Comparison of ENCODE assay signal across 25 cellular contexts in genomic region chr3:28212681-28213080, GRCh38. TPM values are rescaled to one million over a fixed set of nuclear protein-coding genes. Genes with fewer than 3 reads are reported as not detected.
DNase-seq lines count a peak whose midpoint lies in the region; ATAC-seq, FAIRE-seq and TF ChIP-seq lines count a peak whose summit lies in the region.
"Had no signal": no experiment of that assay in that cellular context is flagged by ENCODE, and none has a peak within 500 bp of the region (broad histone marks: within the 10 kb centered on the region; RNA-seq: fewer than 3 reads in every experiment).

No MANE protein-coding gene starts in this region.

- H3K36me3 ChIP-seq in K562 (ENCODE audit: control insufficient read depth, insufficient read depth, low read length) (no peaks in the 10 kb centered on the region), SK-N-SH (replicated peaks in 1 of 2; ENCODE audit: control insufficient read depth in 1 of 2, insufficient read depth in 2 of 2, low read length in 1 of 2) (no peaks in the 10 kb centered on the region)
- H3K36me3 ChIP-seq: BE2C had no signal

- peaks cover 27% of the 10 kb centered on the region for H3K4me1 Mint-ChIP-seq in activated T-cell treated with anti-CD3 and anti-CD28 coated beads, Interleukin-2, amount 50 U/mL, for 72 hours (ENCODE audit: low read depth)
- H3K4me1 Mint-ChIP-seq: CD14-positive monocyte had no signal

- peak overlapping the region; percentile 46 for H3K27ac Mint-ChIP-seq in activated T-cell treated with anti-CD3 and anti-CD28 coated beads, Interleukin-2, amount 50 U/mL, for 72 hours
- H3K27ac Mint-ChIP-seq: CD14-positive monocyte; CD4-positive, alpha-beta memory T cell; CD4-positive, CD25-positive, alpha-beta regulatory T cell had no signal

- no peak for TF ChIP-seq EP300 in A549 (IDR thresholded peaks at IDR 0.05)
- no peak for TF ChIP-seq EP300 in K562 (IDR thresholded peaks at IDR 0.05; ENCODE audit: low read length)
- TF ChIP-seq EP300 in SK-N-SH (IDR thresholded peaks at IDR 0.05; ENCODE audit: borderline replicate concordance in 1 of 2, low read depth in 1 of 2, low read length in 1 of 2): no peak

- TF ChIP-seq CTCF in A549 (IDR thresholded peaks at IDR 0.05): no peak
- TF ChIP-seq CTCF in K562 (IDR thresholded peaks at IDR 0.05 in 2 of 3, conservative IDR thresholded peaks at IDR 0.05 in 1 of 3; ENCODE audit: insufficient read depth in 2 of 3, low read depth in 1 of 3, low read length in 3 of 3): no peak
- TF ChIP-seq CTCF in SK-N-SH (IDR thresholded peaks at IDR 0.05): no peak

- POLR2A ChIA-PET in A549 (lab: Yijun Ruan, JAX) (no interaction called here), K562 (lab: Yijun Ruan, JAX) (no interaction called here), SK-N-SH (lab: Yijun Ruan, JAX) (no interaction called here)

- no peaks in the 10 kb centered on the region for H3K79me2 ChIP-seq in K562 (ENCODE audit: control insufficient read depth, insufficient read depth, low read length)
- no peaks in the 10 kb centered on the region for H3K79me2 ChIP-seq in SK-N-SH (ENCODE audit: insufficient read depth)

- no peak overlapping the region for H3K4me3 Mint-ChIP-seq in activated T-cell treated with anti-CD3 and anti-CD28 coated beads, Interleukin-2, amount 50 U/mL, for 72 hours
- H3K4me3 Mint-ChIP-seq: CD14-positive monocyte; CD8-positive, alpha-beta memory T cell had no signal

- TF ChIP-seq RAD21 in A549 (conservative IDR thresholded peaks at IDR 0.05 in 1 of 2, IDR thresholded peaks at IDR 0.05 in 1 of 2) (no peak), K562 (CRISPR knock-in tag; conservative IDR thresholded peaks at IDR 0.05 in 1 of 2, IDR thresholded peaks at IDR 0.05 in 1 of 2) (no peak), SK-N-SH (IDR thresholded peaks at IDR 0.05; ENCODE audit: low read length) (no peak)

- CTCF ChIA-PET in A549 (lab: Yijun Ruan, JAX): no interaction called here
- CTCF ChIA-PET in K562 (lab: Yijun Ruan, JAX; ENCODE audit: low intra/inter-chr PET ratio): no interaction called here
- CTCF ChIA-PET in SK-N-SH (lab: Yijun Ruan, JAX): interaction anchor here (0.8 to 1.1 kb wide), 2 partner anchors 13 to 84 kb away, joined by 4 read pairs; no protein-coding TSS in a partner anchor

- TF ChIP-seq POLR2A in A549 (IDR thresholded peaks at IDR 0.05; ENCODE audit: low read length) (no peak), K562 (conservative IDR thresholded peaks at IDR 0.05) (no peak)

- H3K9me3 Mint-ChIP-seq in activated T-cell treated with anti-CD3 and anti-CD28 coated beads, Interleukin-2, amount 50 U/mL, for 72 hours: peaks cover 12 to 13% of the 10 kb centered on the region in 2 donors

- FAIRE-seq in A549 (lab: Jason Lieb, UNC): no peak
- no peak for FAIRE-seq in K562 (lab: Jason Lieb, UNC)
- FAIRE-seq: GM12878, GM12892, GM18507 had no signal

- H3K27ac ChIP-seq in A549 (no peak overlapping the region), K562 (ENCODE audit: extremely low read depth, low read depth, low read length) (no peak overlapping the region), SK-N-SH (ENCODE audit: low read depth in 2 of 2, low read length in 1 of 2) (no peak overlapping the region)
- H3K27ac ChIP-seq: 22Rv1, BLaER1 had no signal

- H3K4me3 ChIP-seq in A549: no peak overlapping the region
- H3K4me3 ChIP-seq in K562: no peak overlapping the region
- no peak overlapping the region for H3K4me3 ChIP-seq in SK-N-SH (ENCODE audit: low read depth in 2 of 2, low read length in 1 of 2)
- H3K4me3 ChIP-seq: BLaER1, GM12878 had no signal

- H3K9ac ChIP-seq in K562 (ENCODE audit: insufficient read depth in 1 of 2, low read depth in 2 of 2, low read length in 2 of 2) (no peak overlapping the region), SK-N-SH (no peak overlapping the region)
- H3K9ac ChIP-seq: BLaER1 had no signal

- in situ Hi-C loops in K562 (cut with MboI): no loop called here

- H3K27me3 Mint-ChIP-seq in activated T-cell treated with anti-CD3 and anti-CD28 coated beads, Interleukin-2, amount 50 U/mL, for 72 hours (ENCODE audit: low read depth): no peaks in the 10 kb centered on the region
- H3K27me3 Mint-ChIP-seq: CD4-positive, CD25-positive, alpha-beta regulatory T cell; CD8-positive, alpha-beta memory T cell had no signal

- 55% methylated on average over 1 of the region's 1 CpG for WGBS in A549 (ENCODE audit: missing lambda C conversion rate)
- WGBS in K562 (ENCODE audit: insufficient coverage, low coverage, missing lambda C conversion rate): 0% methylated on average over 1 of the region's 1 CpG
- 29% methylated on average over 1 of the region's 1 CpG for WGBS in SK-N-SH (ENCODE audit: low lambda C conversion rate)

- H3K4me2 ChIP-seq in A549 (no peak overlapping the region), K562 (ENCODE audit: insufficient read depth, low read length) (no peak overlapping the region), SK-N-SH (no peak overlapping the region)
- H3K4me2 ChIP-seq: BLaER1 had no signal

- peaks cover 17% of the 10 kb centered on the region; the same call in 2 of the 3 replicates for H3K9me3 ChIP-seq in A549
- no peaks in the 10 kb centered on the region for H3K9me3 ChIP-seq in K562 (replicated peaks; ENCODE audit: control insufficient read depth, insufficient read depth, low read depth, low read length)
- no peaks in the 10 kb centered on the region for H3K9me3 ChIP-seq in SK-N-SH
- H3K9me3 ChIP-seq: BE2C had no signal

- no peaks in the 10 kb centered on the region for H3K27me3 ChIP-seq in K562 (ENCODE audit: control insufficient read depth in 2 of 2, insufficient read depth in 2 of 2, low read length in 2 of 2)
- H3K27me3 ChIP-seq in SK-N-SH (ENCODE audit: insufficient read depth): no peaks in the 10 kb centered on the region
- H3K27me3 ChIP-seq: BE2C, BLaER1 had no signal

- no peak overlapping the region for H2AFZ ChIP-seq in K562 (ENCODE audit: low read depth, low read length)
- H2AFZ ChIP-seq in SK-N-SH (ENCODE audit: low read depth): no peak overlapping the region

- DNase-seq in activated T-cell treated with anti-CD3 and anti-CD28 coated beads, Interleukin-2, amount 50 U/mL, for 72 hours: no peak
- no peak for DNase-seq in activated T-cell treated with anti-CD3 and anti-CD28 coated beads, Interleukin-2, amount 50 U/mL, for 48 hours
- no peak for DNase-seq in A549 (ENCODE audit: low read depth in 1 of 2, low spot score in 1 of 2)
- no peak for DNase-seq in K562 (ENCODE audit: extremely low read depth in 1 of 4, low spot score in 3 of 4)
- DNase-seq in SK-N-SH: no peak
- DNase-seq in DMS153 (lab: John Stamatoyannopoulos, UW): no peak
- DNase-seq: ACHN; BE2C; C1 segment of cervical spinal cord; CD4-positive, alpha-beta memory T cell; CD4-positive, CD25-positive, alpha-beta regulatory T cell; CD8-positive, alpha-beta memory T cell; COR-L47; DMS 273 treated with DMSO at 0.1 percent for 48 hours; DMS53; DMS79; DND-41; EL; GDM1 had no signal

- ATAC-seq in activated T-cell treated with anti-CD3 and anti-CD28 coated beads, Interleukin-2, amount 50 U/mL, for 72 hours (replicated peaks in 1 of 2): no peak
- ATAC-seq in A549 (no peak), K562 (no peak)
- ATAC-seq: GM12878 had no signal

- no TSS peak for BruUV-seq in K562 (replicated peaks; lab: Mats Ljungman, UMichigan)

- H3K4me1 ChIP-seq in A549: no peaks in the 10 kb centered on the region
- H3K4me1 ChIP-seq in K562 (replicated peaks in 1 of 2; ENCODE audit: control insufficient read depth in 2 of 2, insufficient read depth in 2 of 2, low read length in 2 of 2): no peaks in the 10 kb centered on the region
- no peaks in the 10 kb centered on the region for H3K4me1 ChIP-seq in SK-N-SH (ENCODE audit: control insufficient read depth in 1 of 2, insufficient read depth in 2 of 2, low read depth in 1 of 2, low read length in 1 of 2)
- H3K4me1 ChIP-seq: BE2C had no signal

- intact Hi-C loops in K562 (cut with micrococcal nuclease): no loop called here

- H4K20me1 ChIP-seq in K562 (replicated peaks; ENCODE audit: control insufficient read depth, insufficient read depth, low read length) (no peaks in the 10 kb centered on the region), SK-N-SH (ENCODE audit: insufficient read depth) (no peaks in the 10 kb centered on the region)
- H4K20me1 ChIP-seq: BLaER1 had no signal

- no peaks in the 10 kb centered on the region for H3F3A ChIP-seq in SK-N-SH (replicated peaks; ENCODE audit: insufficient read depth)

- H3K9me2 ChIP-seq in SK-N-SH: no peaks in the 10 kb centered on the region

- peaks cover 9 to 24% of the 10 kb centered on the region in 2 donors for H3K36me3 Mint-ChIP-seq in activated T-cell treated with anti-CD3 and anti-CD28 coated beads, Interleukin-2, amount 50 U/mL, for 72 hours (ENCODE audit: insufficient read depth in 2 of 2)
- H3K36me3 Mint-ChIP-seq: CD14-positive monocyte had no signal

- no peaks in the 10 kb centered on the region for H3K9me1 ChIP-seq in K562 (ENCODE audit: control insufficient read depth, insufficient read depth, low read length)

RNA-seq across cellular contexts. Expression of gene CMC1, which starts 28.7 kb away (rescaled TPM):
- 10 to 100 TPM; 22.8 to 24.2 TPM for total RNA-seq in activated T-cell treated with anti-CD3 and anti-CD28 coated beads, Interleukin-2, amount 50 U/mL, for 72 hours
- 50.1 and 76.7 TPM in 2 replicates for polyA plus RNA-seq in A549 (2011; rRNA removed)
- polyA plus RNA-seq in A549 (2012; cell fraction: cytosol; rRNA removed): 18.2 and 18.7 TPM in 2 replicates
- polyA plus RNA-seq in A549 (2012; cell fraction: nucleus; rRNA removed): 9.0 and 9.1 TPM in 2 replicates
- 56.9 to 60.9 TPM (median 59.2 TPM) in 3 replicates for polyA plus RNA-seq in A549 (2017; fragmentation: RNase III; extraction: RNeasy Plus Mini Kit Qiagen cat#74134 plus additional on column Dnase treatment)
- 3.3 and 3.5 TPM in 2 replicates for polyA minus RNA-seq in A549 (2011; rRNA and poly(A)+ RNA removed)
- 10.8 and 42.1 TPM in 2 replicates for total RNA-seq in K562 (2011; cell fraction: chromatin; rRNA removed; ENCODE audit: low replicate concordance)
- 8.3 and 11.2 TPM in 2 replicates for total RNA-seq in K562 (2011; cell fraction: nucleolus; rRNA removed)
- 22.1 and 38.3 TPM in 2 replicates for total RNA-seq in K562 (2011; cell fraction: nucleoplasm; rRNA removed)
- total RNA-seq in K562 (2014; rRNA removed): 15.9 and 18.0 TPM in 2 replicates
- 52.9 and 57.6 TPM in 2 replicates for total RNA-seq in K562 (2014; rRNA removed; fragmentation: Illumina TruSeq; extraction: Trizol)
- total RNA-seq in K562 (2015; rRNA removed; fragmentation: Illumina TruSeq; extraction: Trizol): 35.6 and 40.3 TPM in 2 replicates
- 38.8 and 42.9 TPM in 2 replicates for total RNA-seq in K562 (2021)
- 58.5 and 74.6 TPM in 2 replicates for polyA plus RNA-seq in K562 (2011; rRNA removed)
- polyA plus RNA-seq in K562 (2011; cell fraction: cytosol; rRNA removed): 12.2 and 20.4 TPM in 2 replicates
- 15.2 and 25.7 TPM in 2 replicates for polyA plus RNA-seq in K562 (2011; cell fraction: nucleus; rRNA removed)
- polyA plus RNA-seq in K562 (2012): 41.7 and 73.9 TPM in 2 replicates
- polyA plus RNA-seq in K562 (2014; fragmentation: Illumina TruSeq; extraction: Trizol): 19.8 and 44.7 TPM in 2 replicates
- polyA plus RNA-seq in K562 (2014; fragmentation: Nextera tagmentation; extraction: Ambion mirVana): 10 to 100 TPM; 48.9 to 56.8 TPM
- polyA plus RNA-seq in K562 (2014; rRNA removed): 50.9 and 59.0 TPM in 2 replicates
- polyA minus RNA-seq in K562 (2011; rRNA and poly(A)+ RNA removed): 12.4 and 13.6 TPM in 2 replicates
- 8.9 and 13.5 TPM in 2 replicates for polyA minus RNA-seq in K562 (2011; cell fraction: cytosol; rRNA and poly(A)+ RNA removed)
- 34.2 and 50.4 TPM in 2 replicates for polyA minus RNA-seq in K562 (2011; cell fraction: nucleus; rRNA and poly(A)+ RNA removed)
- 21.4 and 24.1 TPM in 2 replicates for polyA plus RNA-seq in SK-N-SH (2012; rRNA removed)
- 29.3 and 37.8 TPM in 2 replicates for polyA plus RNA-seq in SK-N-SH (2012; cell fraction: cytosol; rRNA removed)
- 13.1 and 14.3 TPM in 2 replicates for polyA plus RNA-seq in SK-N-SH (2012; cell fraction: nucleus; rRNA removed)
